Comparison of ENCODE assay signal across 15 cellular contexts in genomic region chr5:135993248-135993893, GRCh38. TPM values are rescaled to one million over a fixed set of nuclear protein-coding genes. Genes with fewer than 3 reads are reported as not detected.
DNase-seq lines count a peak whose midpoint lies in the region; ATAC-seq, FAIRE-seq and TF ChIP-seq lines count a peak whose summit lies in the region.
"Had no signal": no experiment of that assay in that cellular context is flagged by ENCODE, and none has a peak within 500 bp of the region (broad histone marks: within the 10 kb centered on the region; RNA-seq: fewer than 3 reads in every experiment).

No MANE protein-coding gene starts in this region.

- peak overlapping the region; percentile 32 for H3K4me2 ChIP-seq in osteoblast (ENCODE audit: insufficient read depth, low read length)

- no peaks in the 10 kb centered on the region for H3K4me1 Mint-ChIP-seq in activated CD8-positive, alpha-beta T cell treated with anti-CD3 and anti-CD28 coated beads for 36 hours (ENCODE audit: low read depth)
- H3K4me1 Mint-ChIP-seq in natural killer cell, result no peaks in the 10 kb centered on the region
- H3K4me1 Mint-ChIP-seq: activated naive CD8-positive, alpha-beta T cell treated with anti-CD3 and anti-CD28 coated beads for 36 hours; memory B cell had no signal

- H3K9me3 Mint-ChIP-seq in activated CD8-positive, alpha-beta T cell treated with anti-CD3 and anti-CD28 coated beads for 36 hours, result no peaks in the 10 kb centered on the region
- no peaks in the 10 kb centered on the region for H3K9me3 Mint-ChIP-seq in natural killer cell
- H3K9me3 Mint-ChIP-seq: activated naive CD8-positive, alpha-beta T cell treated with anti-CD3 and anti-CD28 coated beads for 36 hours; memory B cell had no signal

- POLR2A ChIA-PET in activated CD8-positive, alpha-beta T cell treated with anti-CD3 and anti-CD28 coated beads for 36 hours (lab: Charles Lee), result no interaction called here

- H3K9me3 ChIP-seq in right atrium auricular region, result no peaks in the 10 kb centered on the region
- no peaks in the 10 kb centered on the region for H3K9me3 ChIP-seq in osteoblast (ENCODE audit: low read depth, low read length)
- H3K9me3 ChIP-seq: tibial artery had no signal

- H3K27me3 ChIP-seq in right atrium auricular region (no peaks in the 10 kb centered on the region), osteoblast (ENCODE audit: insufficient read depth, low read length) (no peaks in the 10 kb centered on the region)
- H3K27me3 ChIP-seq: tibial artery had no signal

- TF ChIP-seq CTCF in right atrium auricular region (IDR thresholded peaks at IDR 0.05), result no peak
- no peak for TF ChIP-seq CTCF in osteoblast (IDR thresholded peaks at IDR 0.05; ENCODE audit: extremely low read depth, low read depth, low read length)
- no peak for TF ChIP-seq CTCF in activated CD8-positive, alpha-beta T cell treated with anti-CD3 and anti-CD28 coated beads for 36 hours (IDR thresholded peaks at IDR 0.05)
- TF ChIP-seq CTCF in natural killer cell (IDR thresholded peaks at IDR 0.05), result no peak

- peaks cover 7% of the 10 kb centered on the region for H3K27me3 Mint-ChIP-seq in activated CD8-positive, alpha-beta T cell treated with anti-CD3 and anti-CD28 coated beads for 36 hours
- peaks cover 12 to 59% of the 10 kb centered on the region in 2 donors for H3K27me3 Mint-ChIP-seq in natural killer cell (ENCODE audit: low read depth in 2 of 2)

- H2AFZ ChIP-seq in osteoblast (ENCODE audit: low read length), result peak overlapping the region; percentile 48

- peak; percentile 53 for FAIRE-seq in endometrium (lab: Jason Lieb, UNC)

- no peaks in the 10 kb centered on the region for H3K36me3 Mint-ChIP-seq in activated CD8-positive, alpha-beta T cell treated with anti-CD3 and anti-CD28 coated beads for 36 hours (ENCODE audit: low read depth)
- no peaks in the 10 kb centered on the region for H3K36me3 Mint-ChIP-seq in natural killer cell
- H3K36me3 Mint-ChIP-seq: activated naive CD8-positive, alpha-beta T cell treated with anti-CD3 and anti-CD28 coated beads for 36 hours; memory B cell had no signal

- ATAC-seq in activated CD8-positive, alpha-beta T cell treated with anti-CD3 and anti-CD28 coated beads for 36 hours, result no peak
- no peak for ATAC-seq in natural killer cell
- ATAC-seq: HCT116 had no signal

- H3K4me1 ChIP-seq in right atrium auricular region (peaks cover 0 to 14% of the 10 kb centered on the region in 2 donors), osteoblast (ENCODE audit: insufficient read depth, low read length) (peaks cover 45% of the 10 kb centered on the region)

- CTCF ChIA-PET in activated CD8-positive, alpha-beta T cell treated with anti-CD3 and anti-CD28 coated beads for 36 hours (lab: Charles Lee), result interaction anchor here (1.4 kb wide), 1 partner anchor 33 kb away, joined by 3 read pairs; no protein-coding TSS in a partner anchor

- H3K4me3 Mint-ChIP-seq in activated CD8-positive, alpha-beta T cell treated with anti-CD3 and anti-CD28 coated beads for 36 hours, result no peak overlapping the region
- H3K4me3 Mint-ChIP-seq in natural killer cell, result no peak overlapping the region
- H3K4me3 Mint-ChIP-seq: activated naive CD8-positive, alpha-beta T cell treated with anti-CD3 and anti-CD28 coated beads for 36 hours; memory B cell had no signal

- H3K36me3 ChIP-seq in right atrium auricular region (no peaks in the 10 kb centered on the region), osteoblast (ENCODE audit: insufficient read depth, low read length) (no peaks in the 10 kb centered on the region)
- H3K36me3 ChIP-seq: tibial artery had no signal

- no peaks in the 10 kb centered on the region for H3K79me2 ChIP-seq in osteoblast (ENCODE audit: insufficient read depth, low read length)

- DNase-seq in right atrium auricular region (ENCODE audit: low spot score), result no peak
- no peak for DNase-seq in cardiac septum (ENCODE audit: low spot score)
- peak; percentile 66 for DNase-seq in osteoblast (ENCODE audit: insufficient read length, low spot score, missing footprints)
- no peak for DNase-seq in OCI-M2 (lab: John Stamatoyannopoulos, UW; ENCODE audit: unreplicated experiment)
- no peak for DNase-seq in cerebellum (ENCODE audit: low spot score)
- no peak for DNase-seq in activated CD8-positive, alpha-beta T cell treated with anti-CD3 and anti-CD28 coated beads for 36 hours
- no peak for DNase-seq in natural killer cell
- DNase-seq: activated naive CD8-positive, alpha-beta T cell treated with anti-CD3 and anti-CD28 coated beads for 36 hours; NCI-H1048; NCI-H345; RPMI8226; tibial artery had no signal

- no peak overlapping the region for H3K4me3 ChIP-seq in right atrium auricular region
- no peak overlapping the region for H3K4me3 ChIP-seq in osteoblast (ENCODE audit: insufficient read depth, low read length)
- H3K4me3 ChIP-seq: tibial artery had no signal

- H4K20me1 ChIP-seq in osteoblast (ENCODE audit: insufficient read depth, low read length), result no peaks in the 10 kb centered on the region

- peak overlapping the region; percentile 22 to 54 for H3K27ac ChIP-seq in right atrium auricular region
- H3K27ac ChIP-seq in osteoblast (ENCODE audit: low read depth, low read length), result peak overlapping the region; percentile 96

- H3K27ac Mint-ChIP-seq in activated CD8-positive, alpha-beta T cell treated with anti-CD3 and anti-CD28 coated beads for 36 hours, result no peak overlapping the region
- no peak overlapping the region for H3K27ac Mint-ChIP-seq in natural killer cell
- H3K27ac Mint-ChIP-seq: activated naive CD8-positive, alpha-beta T cell treated with anti-CD3 and anti-CD28 coated beads for 36 hours; memory B cell had no signal

- intact Hi-C loops in cardiac septum (cut with DNase I), result no loop called here
- intact Hi-C loops in activated CD8-positive, alpha-beta T cell treated with anti-CD3 and anti-CD28 coated beads for 36 hours (cut with micrococcal nuclease), result no loop called here
- intact Hi-C loops in natural killer cell (cut with micrococcal nuclease), result no loop called here

RNA-seq across cellular contexts. Expression of gene TGFBI, which starts 35.4 kb away (rescaled TPM):
- 10 to 100 TPM; 30.4 to 65.0 TPM for total RNA-seq in right atrium auricular region
- total RNA-seq in cardiac septum, result 46.9 TPM
- 1,700 and 2,120 TPM in 2 replicates for total RNA-seq in osteoblast
- 23.3 TPM for total RNA-seq in cerebellum
- total RNA-seq in activated CD8-positive, alpha-beta T cell treated with anti-CD3 and anti-CD28 coated beads for 36 hours, result not detected
- total RNA-seq in natural killer cell, result 10 to 100 TPM in 2 of 3 donors, 1 to 10 TPM in 1; 6.7 to 19.6 (median 18.5) TPM
- total RNA-seq: activated naive CD8-positive, alpha-beta T cell treated with anti-CD3 and anti-CD28 coated beads for 36 hours had no signal

RNA-seq across cellular contexts. Expression of gene LECT2, which starts 38.6 kb away (rescaled TPM):
- total RNA-seq in right atrium auricular region, result not detected
- total RNA-seq in cardiac septum, result not detected
- not detected in 2 replicates for total RNA-seq in osteoblast
- total RNA-seq in cerebellum, result not detected
- not detected for total RNA-seq in activated CD8-positive, alpha-beta T cell treated with anti-CD3 and anti-CD28 coated beads for 36 hours
- total RNA-seq in natural killer cell, result not detected
- total RNA-seq: activated naive CD8-positive, alpha-beta T cell treated with anti-CD3 and anti-CD28 coated beads for 36 hours had no signal

Comparison
In these comparisons a context has a peak if more than half of its experiments do, and no peak if none do; other contexts are left out.
1. RNA of gene TGFBI, which starts 35.4 kb away (total RNA-seq): 1,700 to 2,120 TPM in osteoblast; 30.4 to 65.0 TPM in right atrium auricular region, 46.9 TPM in cardiac septum (single experiment), 23.3 TPM in cerebellum (single experiment), 6.7 to 19.6 TPM in natural killer cell and not detected in activated CD8-positive, alpha-beta T cell treated with anti-CD3 and anti-CD28 coated beads for 36 hours; every median in the first group is over 10 times any median in the second.